In genomic region chr2:177466337-177467195, GRCh38 we compare ENCODE assay signal across 1 cellular context.
TF ChIP-seq lines count a peak whose summit lies in the region.

No MANE protein-coding gene starts in this region.

TF ChIP-seq in H1, 55 proteins besides CTCF, POLR2A, EP300 and RAD21:
- TF ChIP-seq RNF2 (IDR thresholded peaks at IDR 0.05; ENCODE audit: borderline replicate concordance, low read depth, low read length, missing control alignments, poor library complexity, severe bottlenecking) (no peak), TCF12 (IDR thresholded peaks at IDR 0.05; ENCODE audit: low read depth, low read length) (0 out of 2 replicates have a peak, but pooled peaks have one; percentile 68), TEAD4 (IDR thresholded peaks at IDR 0.05; ENCODE audit: low read depth, low read length) (peak; percentile 66; the same call in 1 of the 2 replicates)
